Comparison of ENCODE assay signal across 14 cellular contexts in the genomic region with DNA sequence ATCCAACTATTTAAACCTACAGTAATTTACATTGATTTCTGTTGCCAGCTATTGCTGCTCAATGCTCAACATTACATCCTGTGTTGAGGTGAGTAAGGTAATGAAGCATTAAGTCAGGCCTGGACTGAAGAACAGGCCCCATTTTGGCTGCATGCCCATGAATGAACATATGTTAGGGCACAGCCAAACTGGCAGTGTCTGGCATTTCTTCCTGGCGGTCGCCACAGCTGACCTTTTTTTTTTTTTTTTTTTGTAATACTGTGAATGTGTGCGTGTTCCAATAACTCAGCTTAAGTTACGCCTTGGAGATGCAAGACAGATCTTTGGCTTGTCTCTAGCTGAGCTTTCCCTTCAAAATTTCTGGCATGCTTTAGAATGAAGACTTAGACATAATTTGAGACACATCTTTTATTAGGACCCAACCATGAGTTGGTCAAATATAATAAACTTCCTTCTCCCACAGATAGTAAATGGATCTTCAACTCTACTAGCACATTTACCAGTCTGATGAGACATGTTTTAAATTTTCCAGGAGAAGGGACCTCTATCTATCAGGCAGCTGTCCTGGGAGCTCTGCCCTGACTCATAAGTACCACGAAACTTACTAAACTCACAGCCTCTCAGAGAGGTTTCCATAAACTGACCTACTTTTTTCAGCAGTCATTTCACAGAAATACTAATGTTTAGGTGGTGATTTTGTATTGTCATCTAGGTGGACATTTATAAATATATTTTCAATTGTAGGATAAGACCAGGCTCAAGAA.
DNase-seq lines count a peak whose midpoint lies in the region; FAIRE-seq and TF ChIP-seq lines count a peak whose summit lies in the region.
"Had no signal": no experiment of that assay in that cellular context is flagged by ENCODE, and none has a peak within 500 bp of the region (broad histone marks: within the 10 kb centered on the region; RNA-seq: fewer than 3 reads in every experiment).

No MANE protein-coding gene starts in this region.

- POLR2A ChIA-PET in activated CD4-positive, alpha-beta memory T cell treated with anti-CD3 and anti-CD28 coated beads for 36 hours (lab: Charles Lee): no interaction called here
- POLR2A ChIA-PET in activated CD4-positive, alpha-beta memory T cell treated with anti-CD3 and anti-CD28 coated beads, Interleukin-2, amount 10 ng/mL, durations not matched to agents 7 days and 5 days (lab: Charles Lee): interaction anchor here (1.0 kb wide), 1 partner anchor 343 kb away, joined by 3 read pairs; no protein-coding TSS in a partner anchor
- POLR2A ChIA-PET in endothelial cell of umbilical vein (lab: Charles Lee): interaction anchor here (0.6 kb wide), 1 partner anchor 15 kb away, joined by 3 read pairs; no protein-coding TSS in a partner anchor

- BruUV-seq in endothelial cell of umbilical vein (replicated peaks; lab: Mats Ljungman, UMichigan): no TSS peak

- no peaks in the 10 kb centered on the region for H3K9me1 ChIP-seq in endothelial cell of umbilical vein (replicated peaks; ENCODE audit: control insufficient read depth, extremely low read depth, insufficient read depth, low read length)

- H3K4me1 Mint-ChIP-seq in activated CD4-positive, alpha-beta memory T cell treated with anti-CD3 and anti-CD28 coated beads for 36 hours (ENCODE audit: low read depth): peaks cover 18% of the 10 kb centered on the region
- peaks cover 1% of the 10 kb centered on the region for H3K4me1 Mint-ChIP-seq in activated CD4-positive, alpha-beta memory T cell treated with anti-CD3 and anti-CD28 coated beads, Interleukin-2, amount 10 ng/mL, durations not matched to agents 7 days and 5 days

- peak overlapping the region; percentile 43 for H2AFZ ChIP-seq in endothelial cell of umbilical vein (ENCODE audit: low read depth, low read length)

- H3K27ac Mint-ChIP-seq in activated CD4-positive, alpha-beta memory T cell treated with anti-CD3 and anti-CD28 coated beads for 36 hours: peak overlapping the region; percentile 6
- no peak overlapping the region for H3K27ac Mint-ChIP-seq in activated CD4-positive, alpha-beta memory T cell treated with anti-CD3 and anti-CD28 coated beads, Interleukin-2, amount 10 ng/mL, durations not matched to agents 7 days and 5 days
- H3K27ac Mint-ChIP-seq: T-helper 1 cell treated with Interleukin-12 subunit alpha and Interleukin-12 subunit beta and Interleukin-4 antibody, amounts not matched to agents 30 μg/mL and 1 μg/mL, for 36 hours had no signal

- no peaks in the 10 kb centered on the region for H4K20me1 ChIP-seq in endothelial cell of umbilical vein (replicated peaks; ENCODE audit: control insufficient read depth, extremely low read depth, insufficient read depth, low read length)

- whole genome bisulfite sequencing in tibial nerve, 2 donors: 85 to 88% methylated on average over 5 of the region's 5 CpGs

- H3K27ac ChIP-seq in endothelial cell of umbilical vein (ENCODE audit: insufficient read depth, low read depth, low read length): no peak overlapping the region
- no peak overlapping the region for H3K27ac ChIP-seq in tibial nerve

- no peak for TF ChIP-seq EP300 in tibial nerve (IDR thresholded peaks at IDR 0.05)

- H3K4me3 Mint-ChIP-seq in activated CD4-positive, alpha-beta memory T cell treated with anti-CD3 and anti-CD28 coated beads for 36 hours: no peak overlapping the region
- H3K4me3 Mint-ChIP-seq in activated CD4-positive, alpha-beta memory T cell treated with anti-CD3 and anti-CD28 coated beads, Interleukin-2, amount 10 ng/mL, durations not matched to agents 7 days and 5 days: no peak overlapping the region
- H3K4me3 Mint-ChIP-seq: T-helper 1 cell treated with Interleukin-12 subunit alpha and Interleukin-12 subunit beta and Interleukin-4 antibody, amounts not matched to agents 30 μg/mL and 1 μg/mL, for 36 hours had no signal

- no peaks in the 10 kb centered on the region for H3K9me3 ChIP-seq in endothelial cell of umbilical vein (replicated peaks; ENCODE audit: control insufficient read depth, insufficient read depth, low read length)
- H3K9me3 ChIP-seq in skeletal muscle satellite cell (replicated peaks; ENCODE audit: low read length): no peaks in the 10 kb centered on the region
- H3K9me3 ChIP-seq in tibial nerve: peaks cover 0 to 9% (median 0%) of the 10 kb centered on the region in 4 donors
- H3K9me3 ChIP-seq: BE2C had no signal

- peak; percentile 20 for DNase-seq in activated CD4-positive, alpha-beta memory T cell treated with anti-CD3 and anti-CD28 coated beads for 36 hours
- no peak for DNase-seq in activated CD4-positive, alpha-beta memory T cell treated with anti-CD3 and anti-CD28 coated beads, Interleukin-2, amount 10 ng/mL, durations not matched to agents 7 days and 5 days
- DNase-seq in NCI-H2171 treated with DMSO at 0.1 percent for 48 hours (lab: John Stamatoyannopoulos, UW) (peak; percentile 83), endothelial cell of umbilical vein (ENCODE audit: low read depth, low spot score) (peak; percentile 60), tibial nerve (ENCODE audit: low spot score in 2 of 2) (no peak), HUDEP-2 (lab: John Stamatoyannopoulos, UW; ENCODE audit: unreplicated experiment in 76 of 76) (no peak)
- no peak for DNase-seq in activated CD8-positive, alpha-beta memory T cell treated with anti-CD3 and anti-CD28 coated beads for 24 hours
- DNase-seq: BE2C; cortex of kidney; NCI-H1436; stimulated activated CD4-positive, alpha-beta T cell treated with anti-CD3 and anti-CD28 coated beads, Interleukin-12 subunit alpha, Interleukin-12 subunit beta, amount 100 ng/mL, for 4 hours had no signal

- H3K9me3 Mint-ChIP-seq in activated CD4-positive, alpha-beta memory T cell treated with anti-CD3 and anti-CD28 coated beads for 36 hours: no peaks in the 10 kb centered on the region
- H3K9me3 Mint-ChIP-seq in activated CD4-positive, alpha-beta memory T cell treated with anti-CD3 and anti-CD28 coated beads, Interleukin-2, amount 10 ng/mL, durations not matched to agents 7 days and 5 days: no peaks in the 10 kb centered on the region

- TF ChIP-seq POLR2A in endothelial cell of umbilical vein (IDR thresholded peaks at IDR 0.05; ENCODE audit: low read depth, low read length) (no peak), tibial nerve (IDR thresholded peaks at IDR 0.05) (no peak)

- H3K9ac ChIP-seq in endothelial cell of umbilical vein (replicated peaks; ENCODE audit: extremely low read depth, insufficient read depth, low read length) (no peak overlapping the region), skeletal muscle satellite cell (ENCODE audit: low read depth, low read length) (peak overlapping the region; percentile 6)

- H3K79me2 ChIP-seq in endothelial cell of umbilical vein (ENCODE audit: control insufficient read depth, insufficient read depth, low read length): no peaks in the 10 kb centered on the region

- H3K4me1 ChIP-seq in endothelial cell of umbilical vein (ENCODE audit: control insufficient read depth, extremely low read depth, insufficient read depth, low read length) (peaks cover 8% of the 10 kb centered on the region), skeletal muscle satellite cell (ENCODE audit: control insufficient read depth, insufficient read depth, low read length) (peaks cover 17% of the 10 kb centered on the region), tibial nerve (no peaks in the 10 kb centered on the region)
- H3K4me1 ChIP-seq: BE2C had no signal

- no peaks in the 10 kb centered on the region for H3K36me3 ChIP-seq in endothelial cell of umbilical vein (ENCODE audit: control insufficient read depth in 2 of 2, extremely low read depth in 1 of 2, insufficient read depth in 2 of 2, low read length in 2 of 2)
- no peaks in the 10 kb centered on the region for H3K36me3 ChIP-seq in skeletal muscle satellite cell (ENCODE audit: insufficient read depth, low read length)
- H3K36me3 ChIP-seq in tibial nerve: no peaks in the 10 kb centered on the region
- H3K36me3 ChIP-seq: BE2C had no signal

- CTCF ChIA-PET in activated CD4-positive, alpha-beta memory T cell treated with anti-CD3 and anti-CD28 coated beads for 36 hours (lab: Charles Lee): interaction anchor here (0.6 to 2.0 kb wide), 3 partner anchors 10 to 501 kb away, joined by 3 to 5 read pairs (median 4); no protein-coding TSS in a partner anchor
- CTCF ChIA-PET in activated CD4-positive, alpha-beta memory T cell treated with anti-CD3 and anti-CD28 coated beads, Interleukin-2, amount 10 ng/mL, durations not matched to agents 7 days and 5 days (lab: Charles Lee): interaction anchor here (0.8 kb wide), 1 partner anchor 645 kb away, joined by 3 read pairs; no protein-coding TSS in a partner anchor
- CTCF ChIA-PET in endothelial cell of umbilical vein (lab: Charles Lee): interaction anchor here (1.0 to 3.0 kb wide), 6 partner anchors 10 to 450 kb away, joined by 3 to 16 read pairs (median 6); no protein-coding TSS in a partner anchor

- no peaks in the 10 kb centered on the region for H3K36me3 Mint-ChIP-seq in activated CD4-positive, alpha-beta memory T cell treated with anti-CD3 and anti-CD28 coated beads for 36 hours
- H3K36me3 Mint-ChIP-seq in activated CD4-positive, alpha-beta memory T cell treated with anti-CD3 and anti-CD28 coated beads, Interleukin-2, amount 10 ng/mL, durations not matched to agents 7 days and 5 days (ENCODE audit: low read depth): no peaks in the 10 kb centered on the region

- dilution Hi-C loops in endothelial cell of umbilical vein (cut with MboI; ENCODE audit: extremely low pct_ligation_motif_present, low sequenced_read_pairs): no loop called here

- TF ChIP-seq CTCF in endothelial cell of umbilical vein (IDR thresholded peaks at IDR 0.05; ENCODE audit: extremely low read depth in 1 of 2, insufficient read depth in 1 of 2, low read depth in 1 of 2, low read length in 2 of 2): no peak
- no peak for TF ChIP-seq CTCF in tibial nerve (IDR thresholded peaks at IDR 0.05)

- H3K4me3 ChIP-seq in endothelial cell of umbilical vein (replicated peaks in 1 of 3; ENCODE audit: insufficient read depth in 1 of 3, low read depth in 1 of 3, low read length in 3 of 3) (no peak overlapping the region), skeletal muscle satellite cell (ENCODE audit: low read length) (no peak overlapping the region), tibial nerve (no peak overlapping the region)

- intact Hi-C loops in activated CD4-positive, alpha-beta memory T cell treated with anti-CD3 and anti-CD28 coated beads for 36 hours (cut with micrococcal nuclease): loop anchor here (5.0 kb wide), 1 partner anchor 48 kb away; no protein-coding TSS in a partner anchor
- intact Hi-C loops in endothelial cell of umbilical vein (cut with micrococcal nuclease): no loop called here

- no peak overlapping the region for H3K4me2 ChIP-seq in endothelial cell of umbilical vein (ENCODE audit: insufficient read depth, low read length)
- H3K4me2 ChIP-seq in skeletal muscle satellite cell (ENCODE audit: low read length): no peak overlapping the region

- peak; percentile 50 for FAIRE-seq in endothelial cell of umbilical vein (lab: Jason Lieb, UNC)
- FAIRE-seq: GM12892 had no signal

- H3K27me3 ChIP-seq in endothelial cell of umbilical vein (ENCODE audit: control insufficient read depth in 2 of 2, insufficient read depth in 2 of 2, low read length in 2 of 2): no peaks in the 10 kb centered on the region
- no peaks in the 10 kb centered on the region for H3K27me3 ChIP-seq in skeletal muscle satellite cell (ENCODE audit: control insufficient read depth, insufficient read depth, low read length)
- no peaks in the 10 kb centered on the region for H3K27me3 ChIP-seq in tibial nerve
- H3K27me3 ChIP-seq: BE2C had no signal

- H3K27me3 Mint-ChIP-seq in activated CD4-positive, alpha-beta memory T cell treated with anti-CD3 and anti-CD28 coated beads for 36 hours: no peaks in the 10 kb centered on the region
- H3K27me3 Mint-ChIP-seq in activated CD4-positive, alpha-beta memory T cell treated with anti-CD3 and anti-CD28 coated beads, Interleukin-2, amount 10 ng/mL, durations not matched to agents 7 days and 5 days: no peaks in the 10 kb centered on the region

Comparison
In these comparisons a context has a peak if more than half of its experiments do, and no peak if none do; other contexts are left out.
1. DNase-seq: peak in activated CD4-positive, alpha-beta memory T cell treated with anti-CD3 and anti-CD28 coated beads for 36 hours (single experiment), NCI-H2171 treated with DMSO at 0.1 percent for 48 hours (single experiment) and endothelial cell of umbilical vein (single experiment); none in activated CD4-positive, alpha-beta memory T cell treated with anti-CD3 and anti-CD28 coated beads, Interleukin-2, amount 10 ng/mL, durations not matched to agents 7 days and 5 days (single experiment), tibial nerve (0 of 2), activated CD8-positive, alpha-beta memory T cell treated with anti-CD3 and anti-CD28 coated beads for 24 hours (single experiment) and HUDEP-2 (0 of 76).